In the genomic region with DNA sequence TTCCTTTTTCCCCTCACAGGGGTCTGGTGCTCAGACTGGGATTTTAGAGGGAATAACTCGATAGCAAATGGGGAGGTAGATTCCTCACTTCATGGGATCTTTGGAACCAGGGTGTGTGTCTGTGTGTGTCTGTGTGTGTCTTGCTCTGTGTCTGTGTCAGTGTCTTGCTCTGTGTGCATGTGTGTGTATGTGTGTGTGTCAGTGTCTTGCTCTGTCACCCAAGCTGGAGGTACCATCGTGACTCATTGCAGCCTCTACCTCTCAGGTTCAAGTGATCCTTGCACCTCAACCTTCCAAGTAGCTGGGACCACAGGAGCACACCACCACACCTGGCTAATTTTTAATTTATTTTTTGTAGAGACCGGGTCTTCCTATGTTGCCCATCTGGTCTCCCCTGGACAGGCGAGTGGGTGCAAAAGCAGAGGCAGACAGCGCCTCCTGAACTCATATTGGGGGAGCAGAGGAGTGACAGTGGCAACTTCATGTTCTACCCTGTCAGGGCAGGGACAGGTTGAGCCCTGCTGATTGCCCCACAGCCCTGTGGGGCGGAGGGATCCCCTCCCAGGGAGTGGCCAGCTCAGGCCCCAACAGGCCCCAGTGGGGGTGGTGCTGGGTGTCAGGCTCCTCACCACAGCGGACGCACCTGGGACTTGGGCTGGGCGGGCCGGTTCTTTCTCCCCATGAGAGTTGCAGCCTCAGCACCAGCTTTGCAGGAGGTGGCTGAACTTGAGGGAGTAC, we compare ENCODE assay signal across 8 cellular contexts. TPM values are rescaled to one million over a fixed set of nuclear protein-coding genes. Genes with fewer than 3 reads are reported as not detected.
A peak's percentile ranks its signal among the peaks of the same experiment; 100 is the strongest.
DNase-seq lines count a peak whose midpoint lies in the region; ATAC-seq and TF ChIP-seq lines count a peak whose summit lies in the region.

No MANE protein-coding gene starts in this region.

- no peak overlapping the region for H3K14ac ChIP-seq in mesenchymal stem cell (ENCODE audit: low read length in 2 of 2)

- no peak overlapping the region for H3K18ac ChIP-seq in mesenchymal stem cell (ENCODE audit: low read depth in 1 of 2, low read length in 2 of 2)

- H3K36me3 ChIP-seq in mesenchymal stem cell (ENCODE audit: control insufficient read depth in 1 of 2, insufficient read depth in 2 of 2, low read depth in 1 of 2, low read length in 2 of 2): no peaks in the 10 kb centered on the region

- WGBS in mesenchymal stem cell: 93% methylated on average over 10 of the region's 10 CpGs

- no peak for TF ChIP-seq CTCF in GM12864 (IDR thresholded peaks at IDR 0.05; ENCODE audit: low read depth, low read length, missing control alignments)

- H2BK12ac ChIP-seq in mesenchymal stem cell (ENCODE audit: low read length in 2 of 2): no peak overlapping the region

- no peak overlapping the region for H2BK5ac ChIP-seq in mesenchymal stem cell (ENCODE audit: low read depth, low read length, poor library complexity, severe bottlenecking)

- peaks cover 31% of the 10 kb centered on the region for H3K79me1 ChIP-seq in mesenchymal stem cell (replicated peaks; ENCODE audit: low read length, poor library complexity, severe bottlenecking)

- H2BK15ac ChIP-seq in mesenchymal stem cell (ENCODE audit: low read depth, poor library complexity, severe bottlenecking): peak overlapping the region; percentile 94

- no peak overlapping the region for H3K4me3 ChIP-seq in GM12864 (ENCODE audit: low read depth, low read length)
- H3K4me3 ChIP-seq in mesenchymal stem cell (ENCODE audit: insufficient read depth in 1 of 2, low read depth in 1 of 2, low read length in 2 of 2): no peak overlapping the region

- H2AK5ac ChIP-seq in mesenchymal stem cell (ENCODE audit: low read length, severe bottlenecking): no peak overlapping the region

- H3K23ac ChIP-seq in mesenchymal stem cell (ENCODE audit: low read length in 2 of 2): no peak overlapping the region

- DNase-seq in GM12864 (ENCODE audit: low read depth): peak; percentile 46
- peak; percentile 98 for DNase-seq in RPMI8226
- no peak for DNase-seq in mesenchymal stem cell
- no peak for DNase-seq in NCI-H82 treated with DMSO at 0.1 percent for 48 hours (lab: John Stamatoyannopoulos, UW; ENCODE audit: unreplicated experiment)
- no peak for DNase-seq in mucosa of gallbladder (ENCODE audit: low spot score)
- no peak for DNase-seq in central memory CD4-positive, alpha-beta T cell
- no peak for DNase-seq in activated CD4-positive, CD25-positive, alpha-beta regulatory T cell (lab: John Stamatoyannopoulos, UW)

- H3K27ac ChIP-seq in mesenchymal stem cell (ENCODE audit: low read length, poor library complexity, severe bottlenecking): no peak overlapping the region

- no peak overlapping the region for H4K8ac ChIP-seq in mesenchymal stem cell (ENCODE audit: low read length)

- H3K4me1 ChIP-seq in mesenchymal stem cell (ENCODE audit: control insufficient read depth, insufficient read depth, low read depth, low read length): peaks cover 23% of the 10 kb centered on the region

- H4K91ac ChIP-seq in mesenchymal stem cell (ENCODE audit: low read length): no peak overlapping the region

- peak; percentile 57 for ATAC-seq in GM21786 (IDR thresholded peaks at IDR 0.05; ENCODE audit: unreplicated experiment)

- no peak overlapping the region for H2BK120ac ChIP-seq in mesenchymal stem cell (ENCODE audit: low read depth, low read length)

- H3K27me3 ChIP-seq in mesenchymal stem cell (ENCODE audit: control insufficient read depth in 1 of 2, insufficient read depth in 1 of 2, low read length in 2 of 2): no peaks in the 10 kb centered on the region

- no peak overlapping the region for H3K9ac ChIP-seq in mesenchymal stem cell (ENCODE audit: low read length)

- no peaks in the 10 kb centered on the region for H3K9me3 ChIP-seq in mesenchymal stem cell (ENCODE audit: control insufficient read depth, low read length)

- H2AFZ ChIP-seq in mesenchymal stem cell (ENCODE audit: low read depth, low read length): no peak overlapping the region

- H3K4ac ChIP-seq in mesenchymal stem cell (ENCODE audit: low read depth in 1 of 2, low read length in 2 of 2): no peak overlapping the region

- H3K4me2 ChIP-seq in mesenchymal stem cell (ENCODE audit: low read length, poor library complexity, severe bottlenecking): no peak overlapping the region

RNA-seq across cellular contexts. Expression of gene SEMA4B, which starts 10.4 kb away (rescaled TPM):
- polyA plus RNA-seq in mesenchymal stem cell (2013, experiment 1 of 2): 21.4 TPM
- polyA plus RNA-seq in mesenchymal stem cell (2013, experiment 2 of 2): 22.7 TPM
- 79.7 TPM for total RNA-seq in mucosa of gallbladder

RNA-seq across cellular contexts. Expression of gene CIB1, which starts 43.0 kb away (rescaled TPM):
- polyA plus RNA-seq in mesenchymal stem cell (2013, experiment 1 of 2): 90.2 TPM
- 93.4 TPM for polyA plus RNA-seq in mesenchymal stem cell (2013, experiment 2 of 2)
- total RNA-seq in mucosa of gallbladder: 106 TPM

RNA-seq across cellular contexts. Expression of gene GDPGP1, which starts 43.2 kb away (rescaled TPM):
- polyA plus RNA-seq in mesenchymal stem cell (2013, experiment 1 of 2): 1.1 TPM
- 1.0 TPM for polyA plus RNA-seq in mesenchymal stem cell (2013, experiment 2 of 2)
- total RNA-seq in mucosa of gallbladder: 12.6 TPM

RNA-seq across cellular contexts. Expression of gene TTLL13, which starts 58.6 kb away (rescaled TPM):
- polyA plus RNA-seq in mesenchymal stem cell (2013, experiment 1 of 2): 0.04 TPM
- polyA plus RNA-seq in mesenchymal stem cell (2013, experiment 2 of 2): 0.11 TPM
- 0.32 TPM for total RNA-seq in mucosa of gallbladder

Comparison
In these comparisons a context has a peak if more than half of its experiments do, and no peak if none do; other contexts are left out.
1. DNase-seq: peak in GM12864 (single experiment) and RPMI8226 (single experiment); none in mesenchymal stem cell (single experiment), NCI-H82 treated with DMSO at 0.1 percent for 48 hours (single experiment), mucosa of gallbladder (single experiment), central memory CD4-positive, alpha-beta T cell (single experiment) and activated CD4-positive, CD25-positive, alpha-beta regulatory T cell (0 of 4).